ENCODE assay signal across 17 cellular contexts in genomic region chr2:149129433-149129832, GRCh38.
DNase-seq lines count a peak whose midpoint lies in the region; ATAC-seq and TF ChIP-seq lines count a peak whose summit lies in the region.
"Had no signal": no experiment of that assay in that cellular context is flagged by ENCODE, and none has a peak within 500 bp of the region (broad histone marks: within the 10 kb centered on the region; RNA-seq: fewer than 3 reads in every experiment).

No MANE protein-coding gene starts in this region.

- DNase-seq in Daoy (ENCODE audit: low read depth) (peak; percentile 8), OCI-LY7 (ENCODE audit: low spot score) (peak; percentile 65), left colon (no peak), ecto neural progenitor cell (ENCODE audit: low spot score) (no peak), DMS79 (lab: John Stamatoyannopoulos, UW) (no peak), NCI-H187 treated with DMSO at 0.1 percent for 48 hours (lab: John Stamatoyannopoulos, UW) (no peak)
- DNase-seq: activated CD4-positive, alpha-beta memory T cell treated with anti-CD3 and anti-CD28 coated beads, Interleukin-2, amount 10 ng/mL, durations not matched to agents 7 days and 5 days; islet precursor cell; NCI-H1048; NCI-H2171 treated with DMSO at 0.1 percent for 48 hours; stimulated activated naive B cell treated with anti-CD40 and anti-IgM and Interleukin-4, amounts not matched to agents 10 μg/mL and 1 μg/mL and 100 μg/mL, for 72 hours had no signal

- peak overlapping the region; percentile 65 for H3K4me2 ChIP-seq in OCI-LY7 (ENCODE audit: low read length)
- H3K4me2 ChIP-seq: smooth muscle cell had no signal

- POLR2A ChIA-PET in OCI-LY7 (lab: Charles Lee), result no interaction called here

- H3K9me2 ChIP-seq in OCI-LY7 (ENCODE audit: insufficient read depth, low read length), result no peaks in the 10 kb centered on the region

- no peaks in the 10 kb centered on the region for H3K9me3 ChIP-seq in OCI-LY7 (ENCODE audit: low read length)
- H3K9me3 ChIP-seq: SJSA1 had no signal

- intact Hi-C loops in OCI-LY7 (cut with micrococcal nuclease; ENCODE audit: unreplicated experiment) (no loop called here), left colon (cut with DNase I, micrococcal nuclease) (no loop called here)

- H3K4me1 ChIP-seq in OCI-LY7 (ENCODE audit: insufficient read depth, low read length, poor library complexity, severe bottlenecking), result peaks cover 38% of the 10 kb centered on the region

- no peak for TF ChIP-seq CTCF in OCI-LY7 (conservative IDR thresholded peaks at IDR 0.05; ENCODE audit: low read length)

- H4K20me1 ChIP-seq in OCI-LY7 (ENCODE audit: insufficient read depth, low read length), result no peaks in the 10 kb centered on the region

- no TSS peak for BruUV-seq in OCI-LY7 (replicated peaks; lab: Mats Ljungman, UMichigan)

- no peaks in the 10 kb centered on the region for H3K36me3 ChIP-seq in OCI-LY7 (ENCODE audit: insufficient read depth, low read length)
- H3K36me3 ChIP-seq: SJSA1 had no signal

- peak; percentile 81 for ATAC-seq in HG03432 (IDR thresholded peaks at IDR 0.05; ENCODE audit: unreplicated experiment)
- peak; percentile 18 for ATAC-seq in left colon
- no peak for ATAC-seq in GM18909 (IDR thresholded peaks at IDR 0.05; ENCODE audit: poor library complexity, unreplicated experiment)
- ATAC-seq: HCT116; stimulated activated naive B cell treated with anti-CD40 and anti-IgM and Interleukin-4, amounts not matched to agents 10 μg/mL and 1 μg/mL and 100 μg/mL, for 72 hours had no signal

- CTCF ChIA-PET in OCI-LY7 (lab: Charles Lee; ENCODE audit: unreplicated experiment), result no interaction called here

- H3K4me3 ChIP-seq in OCI-LY7 (ENCODE audit: low read depth, low read length, poor library complexity, severe bottlenecking), result peak overlapping the region; percentile 21
- H3K4me3 ChIP-seq: SJSA1, smooth muscle cell had no signal

- H3K79me2 ChIP-seq in OCI-LY7 (ENCODE audit: insufficient read depth, low read depth, low read length), result no peaks in the 10 kb centered on the region

- H2AFZ ChIP-seq in OCI-LY7 (ENCODE audit: low read length), result peak overlapping the region; percentile 18; the same call in 1 of the 2 replicates

- peak overlapping the region; percentile 10 for H3K27ac ChIP-seq in OCI-LY7 (ENCODE audit: low read depth, low read length, poor library complexity, severe bottlenecking)
- H3K27ac ChIP-seq: C4-2B, SJSA1 had no signal

Comparison
In these comparisons a context has a peak if more than half of its experiments do, and no peak if none do; other contexts are left out.
1. DNase-seq: peak in Daoy (single experiment) and OCI-LY7 (single experiment); none in left colon (0 of 2), ecto neural progenitor cell (single experiment), DMS79 (single experiment) and NCI-H187 treated with DMSO at 0.1 percent for 48 hours (single experiment).